20 cellular contexts compared by ENCODE assay signal in the genomic region with DNA sequence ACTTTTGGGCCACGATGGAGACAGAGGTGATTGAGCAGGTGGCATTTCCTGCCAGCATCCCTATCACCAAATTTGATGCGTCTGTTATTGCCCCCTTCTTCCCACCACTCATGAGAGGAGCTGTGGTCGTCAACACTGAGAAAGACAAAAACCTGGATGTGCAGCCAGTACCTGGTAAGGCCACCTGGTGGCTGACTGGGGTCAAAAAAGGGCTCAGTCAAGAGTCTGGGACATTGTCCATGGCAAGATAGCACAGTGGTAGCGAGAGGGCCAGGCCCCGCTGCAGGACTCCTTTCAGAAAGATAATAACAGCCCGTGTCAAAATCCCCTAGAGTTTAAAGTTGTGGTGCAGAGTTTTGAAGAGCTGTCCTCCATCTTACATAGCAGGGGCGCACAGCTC. TPM values are rescaled to one million over a fixed set of nuclear protein-coding genes. Genes with fewer than 3 reads are reported as not detected.
DNase-seq lines count a peak whose midpoint lies in the region; TF ChIP-seq lines count a peak whose summit lies in the region.
"Had no signal": no experiment of that assay in that cellular context is flagged by ENCODE, and none has a peak within 500 bp of the region (broad histone marks: within the 10 kb centered on the region; RNA-seq: fewer than 3 reads in every experiment).

No MANE protein-coding gene starts in this region.

- H3K9me3 ChIP-seq in neural progenitor cell (ENCODE audit: low read depth): no peaks in the 10 kb centered on the region
- H3K9me3 ChIP-seq: esophagus muscularis mucosa, heart right ventricle, spleen had no signal

- no peak overlapping the region for H3K4me3 Mint-ChIP-seq in activated T-cell treated with anti-CD3 and anti-CD28 coated beads, Interleukin-2, amount 50 U/mL, for 24 hours
- H3K4me3 Mint-ChIP-seq in HFFc6 (no peak overlapping the region), neural progenitor cell (no peak overlapping the region), Calu3 (ENCODE audit: low read depth, unreplicated experiment) (no peak overlapping the region)

- H3K4me3 ChIP-seq in astrocyte of the spinal cord (ENCODE audit: low read depth, low read length) (no peak overlapping the region), neural progenitor cell (no peak overlapping the region)
- H3K4me3 ChIP-seq: esophagus muscularis mucosa, heart right ventricle, spleen had no signal

- H3K36me3 ChIP-seq in neural progenitor cell: no peaks in the 10 kb centered on the region

- CTCF ChIA-PET in Calu3 (lab: Charles Lee): interaction anchor here (0.7 to 1.6 kb wide), 2 partner anchors 11 to 28 kb away, joined by 3 read pairs; no protein-coding TSS in a partner anchor

- no peak overlapping the region for H3K27ac ChIP-seq in neural progenitor cell
- H3K27ac ChIP-seq: esophagus muscularis mucosa, spleen had no signal

- no peaks in the 10 kb centered on the region for H3K27me3 Mint-ChIP-seq in activated T-cell treated with anti-CD3 and anti-CD28 coated beads, Interleukin-2, amount 50 U/mL, for 24 hours
- H3K27me3 Mint-ChIP-seq in HFFc6 (ENCODE audit: insufficient read depth) (peaks cover 2% of the 10 kb centered on the region), neural progenitor cell (ENCODE audit: insufficient read depth, low read depth) (peaks cover 6% of the 10 kb centered on the region), Calu3 (ENCODE audit: unreplicated experiment) (no peaks in the 10 kb centered on the region)

- H3K27me3 ChIP-seq in neural progenitor cell: no peaks in the 10 kb centered on the region
- H3K27me3 ChIP-seq: esophagus muscularis mucosa, heart right ventricle, spleen had no signal

- no peak overlapping the region for H3K9ac ChIP-seq in neural progenitor cell

- TF ChIP-seq CTCF in HFFc6 (IDR thresholded peaks at IDR 0.05): peak; percentile 48
- peak; percentile 3 for TF ChIP-seq CTCF in astrocyte of the spinal cord (IDR thresholded peaks at IDR 0.05; ENCODE audit: low read depth, low read length)
- peak; percentile 34 for TF ChIP-seq CTCF in neural progenitor cell (IDR thresholded peaks at IDR 0.05)
- TF ChIP-seq CTCF in Calu3 (IDR thresholded peaks at IDR 0.05; ENCODE audit: unreplicated experiment): no peak

- H3K4me2 ChIP-seq in neural progenitor cell: no peak overlapping the region

- BruUV-seq in Calu3 (replicated peaks; lab: Mats Ljungman, UMichigan): no TSS peak

- peaks cover 23% of the 10 kb centered on the region for H3K4me1 Mint-ChIP-seq in activated T-cell treated with anti-CD3 and anti-CD28 coated beads, Interleukin-2, amount 50 U/mL, for 24 hours (ENCODE audit: low read depth)
- H3K4me1 Mint-ChIP-seq in HFFc6 (ENCODE audit: low read depth) (peaks cover 57% of the 10 kb centered on the region), neural progenitor cell (no peaks in the 10 kb centered on the region), Calu3 (ENCODE audit: low read depth, unreplicated experiment) (peaks cover 28% of the 10 kb centered on the region)

- H3K36me3 Mint-ChIP-seq in activated T-cell treated with anti-CD3 and anti-CD28 coated beads, Interleukin-2, amount 50 U/mL, for 24 hours (ENCODE audit: low read depth): peaks cover 97% of the 10 kb centered on the region
- H3K36me3 Mint-ChIP-seq in HFFc6 (ENCODE audit: low read depth) (peaks cover 71% of the 10 kb centered on the region), neural progenitor cell (peaks cover 39% of the 10 kb centered on the region), Calu3 (ENCODE audit: insufficient read depth, unreplicated experiment) (peaks cover 66% of the 10 kb centered on the region)

- no peaks in the 10 kb centered on the region for H3K79me2 ChIP-seq in neural progenitor cell (ENCODE audit: low read depth)

- peak overlapping the region; percentile 24 for H3K27ac Mint-ChIP-seq in activated T-cell treated with anti-CD3 and anti-CD28 coated beads, Interleukin-2, amount 50 U/mL, for 24 hours
- no peak overlapping the region for H3K27ac Mint-ChIP-seq in HFFc6
- no peak overlapping the region for H3K27ac Mint-ChIP-seq in neural progenitor cell
- H3K27ac Mint-ChIP-seq in Calu3 (ENCODE audit: unreplicated experiment): no peak overlapping the region

- H3F3A ChIP-seq in neural progenitor cell (ENCODE audit: low read depth): no peaks in the 10 kb centered on the region

- DNase-seq in activated T-cell treated with anti-CD3 and anti-CD28 coated beads, Interleukin-2, amount 50 U/mL, for 24 hours: no peak
- DNase-seq in activated T-cell treated with anti-CD3 and anti-CD28 coated beads for 4 hours: no peak
- no peak for DNase-seq in HFFc6
- DNase-seq in astrocyte of the spinal cord (ENCODE audit: low read depth, low spot score): no peak
- no peak for DNase-seq in neural progenitor cell (ENCODE audit: low spot score)
- DNase-seq in COLO668 (lab: John Stamatoyannopoulos, UW; ENCODE audit: unreplicated experiment): no peak
- DNase-seq in Calu3: no peak
- no peak for DNase-seq in NCI-H526 (lab: John Stamatoyannopoulos, UW)
- DNase-seq: activated CD4-positive, alpha-beta T cell treated with anti-CD3 and anti-CD28 coated beads, Interleukin-2, amount 50 U/mL, for 4 hours; aorta; cortex of kidney; DMS 273 treated with DMSO at 0.1 percent for 48 hours; heart right ventricle; Karpas-422; kidney glomerular epithelial cell; NCI-H524 treated with DMSO at 0.1 percent for 48 hours; spleen; stimulated activated naive CD8-positive, alpha-beta T cell treated with anti-CD3 and anti-CD28 coated beads, Interleukin-15, Interleukin-2, amounts not matched to agents 100 U/mL and 50 U/mL, for 24 hours; T-helper 9 cell had no signal

- no peaks in the 10 kb centered on the region for H3K4me1 ChIP-seq in neural progenitor cell

- in situ Hi-C loops in astrocyte of the spinal cord (cut with HindIII; ENCODE audit: low sequenced_read_pairs): no loop called here

- H4K20me1 ChIP-seq in neural progenitor cell (ENCODE audit: low read depth): no peaks in the 10 kb centered on the region

- no peak overlapping the region for H2AFZ ChIP-seq in neural progenitor cell (replicated peaks)

- intact Hi-C loops in Calu3 (cut with micrococcal nuclease; ENCODE audit: unreplicated experiment): no loop called here

- no peaks in the 10 kb centered on the region for H3K9me3 Mint-ChIP-seq in activated T-cell treated with anti-CD3 and anti-CD28 coated beads, Interleukin-2, amount 50 U/mL, for 24 hours
- H3K9me3 Mint-ChIP-seq in HFFc6 (no peaks in the 10 kb centered on the region), neural progenitor cell (no peaks in the 10 kb centered on the region), Calu3 (ENCODE audit: low read depth, unreplicated experiment) (no peaks in the 10 kb centered on the region)

RNA-seq across cellular contexts. Expression of gene CSF1R, which starts 40.8 kb away (rescaled TPM):
- total RNA-seq in HFFc6 (2021; fragmentation: NEBNext Ultra II Directional; extraction: Animal tissue kit (Norgen Biotek cat#: 25700)): 1 to 10 TPM in 2 of 6 experiments, under 1 TPM in 4; 0.26 to 1.5 (median 0.78) TPM
- total RNA-seq in neural progenitor cell (ENCODE audit: low replicate concordance): not detected in 2 replicates
- not detected in 2 replicates for total RNA-seq in Calu3 (2022)

RNA-seq across cellular contexts. Expression of gene HMGXB3, which starts 45.0 kb away (rescaled TPM):
- total RNA-seq in HFFc6 (2021; fragmentation: NEBNext Ultra II Directional; extraction: Animal tissue kit (Norgen Biotek cat#: 25700)): 10 to 100 TPM; 38.2 to 42.5 (median 40.5) TPM
- total RNA-seq in neural progenitor cell (ENCODE audit: low replicate concordance) (23.1 and 31.3 TPM in 2 replicates), Calu3 (2022) (55.9 and 58.2 TPM in 2 replicates)

RNA-seq across cellular contexts. Expression of gene TIGD6, which starts 45.1 kb away (rescaled TPM):
- 1 to 10 TPM; 6.6 to 7.5 (median 7.2) TPM for total RNA-seq in HFFc6 (2021; fragmentation: NEBNext Ultra II Directional; extraction: Animal tissue kit (Norgen Biotek cat#: 25700))
- 4.1 and 4.7 TPM in 2 replicates for total RNA-seq in neural progenitor cell (ENCODE audit: low replicate concordance)
- total RNA-seq in Calu3 (2022): 5.0 and 5.2 TPM in 2 replicates
